Comparison of ENCODE assay signal across 15 cellular contexts in genomic region chr1:2317230-2318065, GRCh38.
DNase-seq lines count a peak whose midpoint lies in the region; ATAC-seq, FAIRE-seq and TF ChIP-seq lines count a peak whose summit lies in the region.
"Had no signal": no experiment of that assay in that cellular context is flagged by ENCODE, and none has a peak within 500 bp of the region (broad histone marks: within the 10 kb centered on the region; RNA-seq: fewer than 3 reads in every experiment).

No MANE protein-coding gene starts in this region.

- peak overlapping the region; percentile 87 for H3K27ac Mint-ChIP-seq in dendritic cell treated with granulocyte-macrophage colony-stimulating factor and Interleukin-4, amounts not matched to agents 40 ng/mL and 50 ng/mL, for 4 days
- peak overlapping the region; percentile 94 to 96 (median 95) for H3K27ac Mint-ChIP-seq in nephron

- H3K4me3 ChIP-seq in HepG2 (replicated peaks in 1 of 3; ENCODE audit: insufficient read depth in 1 of 3, low read depth in 2 of 3, low read length in 3 of 3) (peak overlapping the region in 2 of 3 experiments; percentile 23 to 78; a peak in 3 of 6 replicates), right lobe of liver (no peak overlapping the region)

- ATAC-seq in HepG2 (no peak), right lobe of liver (no peak), left colon (no peak)

- H3K4me1 ChIP-seq in HepG2 (ENCODE audit: insufficient read depth, low read length) (peaks cover 65% of the 10 kb centered on the region), right lobe of liver (peaks cover 0 to 17% (median 2%) of the 10 kb centered on the region in 4 donors)
- H3K4me1 ChIP-seq: parathyroid adenoma had no signal

- no peak for TF ChIP-seq CTCF in HepG2 (CRISPR knock-in tag; IDR thresholded peaks at IDR 0.05)
- TF ChIP-seq CTCF in right lobe of liver (IDR thresholded peaks at IDR 0.05): no peak
- TF ChIP-seq CTCF in nephron (IDR thresholded peaks at IDR 0.05; ENCODE audit: unreplicated experiment in 3 of 3): no peak
- no peak for TF ChIP-seq CTCF in GM10266 (IDR thresholded peaks at IDR 0.05; ENCODE audit: control insufficient read depth, insufficient read depth, low read depth, missing control alignments)

- FAIRE-seq in HepG2 (lab: Jason Lieb, UNC): no peak

- CTCF ChIA-PET in HepG2 (lab: Yijun Ruan, JAX; ENCODE audit: low intra/inter-chr PET ratio, low total read pairs): no interaction called here

- TF ChIP-seq EP300 in HepG2 (IDR thresholded peaks at IDR 0.05; ENCODE audit: low read depth in 2 of 2, low read length in 2 of 2) (no peak), HepG2 (CRISPR knock-in tag; IDR thresholded peaks at IDR 0.05; ENCODE audit: borderline replicate concordance) (no peak)

- H3K4me1 Mint-ChIP-seq in dendritic cell treated with granulocyte-macrophage colony-stimulating factor and Interleukin-4, amounts not matched to agents 40 ng/mL and 50 ng/mL, for 4 days (ENCODE audit: low read depth): peaks cover 38% of the 10 kb centered on the region
- H3K4me1 Mint-ChIP-seq in nephron: peaks cover 24% of the 10 kb centered on the region

- TF ChIP-seq RAD21 in HepG2 (CRISPR knock-in tag; IDR thresholded peaks at IDR 0.05): no peak

- H3K4me2 ChIP-seq in HepG2 (ENCODE audit: low read depth, low read length): peak overlapping the region; percentile 95

- TF ChIP-seq POLR2A in HepG2 (IDR thresholded peaks at IDR 0.05; ENCODE audit: insufficient read depth in 1 of 2, low read depth in 2 of 2, low read length in 2 of 2): no peak
- TF ChIP-seq POLR2A in right lobe of liver (IDR thresholded peaks at IDR 0.05): no peak

- no peak overlapping the region for H3K4me3 Mint-ChIP-seq in dendritic cell treated with granulocyte-macrophage colony-stimulating factor and Interleukin-4, amounts not matched to agents 40 ng/mL and 50 ng/mL, for 4 days
- peak overlapping the region; percentile 71 to 83 (median 81) for H3K4me3 Mint-ChIP-seq in nephron

- H3K27me3 Mint-ChIP-seq in dendritic cell treated with granulocyte-macrophage colony-stimulating factor and Interleukin-4, amounts not matched to agents 40 ng/mL and 50 ng/mL, for 4 days: peaks cover 38% of the 10 kb centered on the region
- H3K27me3 Mint-ChIP-seq in nephron (ENCODE audit: low read depth): no peaks in the 10 kb centered on the region

- H3K9ac ChIP-seq in HepG2 (ENCODE audit: insufficient read depth, low read depth, low read length): peak overlapping the region; percentile 78
- H3K9ac ChIP-seq: parathyroid adenoma had no signal

- DNase-seq in HepG2 (ENCODE audit: low spot score) (peak; percentile 28), right lobe of liver (no peak), left colon (no peak), anterior cingulate cortex (lab: John Stamatoyannopoulos, UW) (no peak), GM10266 (ENCODE audit: extremely low spot score) (no peak), NCI-H2227 (lab: John Stamatoyannopoulos, UW; ENCODE audit: unreplicated experiment) (no peak)
- DNase-seq: activated CD4-positive, alpha-beta T cell treated with anti-CD3 and anti-CD28 coated beads, Interleukin-2, amount 50 U/mL, for 48 hours; activated naive CD4-positive, alpha-beta T cell; AML-193; dermis blood vessel endothelial cell; MV-4-11; SW 1271 had no signal

- H3K79me2 ChIP-seq in HepG2 (ENCODE audit: insufficient read depth, low read length): no peaks in the 10 kb centered on the region
- H3K79me2 ChIP-seq: parathyroid adenoma had no signal

- 47% methylated on average over 4 of the region's 32 CpGs for WGBS in HepG2 (ENCODE audit: low lambda C conversion rate)
- 97% methylated on average over 4 of the region's 32 CpGs for WGBS in right lobe of liver (ENCODE audit: insufficient coverage, low coverage, low lambda C conversion rate, missing lambda C conversion rate)

- in situ Hi-C loops in HepG2 (cut with HindIII; ENCODE audit: extremely low pct_ligation_motif_present, low pct_unique_long_range_greater_than_20kb): no loop called here

- no peaks in the 10 kb centered on the region for H4K20me1 ChIP-seq in HepG2 (ENCODE audit: insufficient read depth, low read length)

- H3K9me3 ChIP-seq in HepG2 (ENCODE audit: low read length) (no peaks in the 10 kb centered on the region), right lobe of liver (no peaks in the 10 kb centered on the region)

- no TSS peak for BruUV-seq in HepG2 (replicated peaks; lab: Mats Ljungman, UMichigan)

- H3K9me3 Mint-ChIP-seq in dendritic cell treated with granulocyte-macrophage colony-stimulating factor and Interleukin-4, amounts not matched to agents 40 ng/mL and 50 ng/mL, for 4 days: no peaks in the 10 kb centered on the region
- H3K9me3 Mint-ChIP-seq in nephron: no peaks in the 10 kb centered on the region

- no peaks in the 10 kb centered on the region for H3K36me3 ChIP-seq in HepG2 (replicated peaks in 1 of 2; ENCODE audit: control insufficient read depth in 1 of 2, insufficient read depth in 2 of 2, low read length in 2 of 2)
- no peaks in the 10 kb centered on the region for H3K36me3 ChIP-seq in right lobe of liver

- peak overlapping the region; percentile 11 for H2AFZ ChIP-seq in HepG2 (ENCODE audit: low read length)
- H2AFZ ChIP-seq: parathyroid adenoma had no signal

- POLR2A ChIA-PET in HepG2 (lab: Yijun Ruan, JAX): interaction anchor here (0.7 to 2.9 kb wide), 5 partner anchors 19 to 122 kb away, joined by 3 to 9 read pairs (median 8); partner anchors contain the start of genes MORN1 and RER1

- H3K27ac ChIP-seq in HepG2 (ENCODE audit: extremely low read length, insufficient read depth, low read length) (no peak overlapping the region), right lobe of liver (no peak overlapping the region)
- H3K27ac ChIP-seq: parathyroid adenoma had no signal

- H3K36me3 Mint-ChIP-seq in dendritic cell treated with granulocyte-macrophage colony-stimulating factor and Interleukin-4, amounts not matched to agents 40 ng/mL and 50 ng/mL, for 4 days (ENCODE audit: low read depth): no peaks in the 10 kb centered on the region
- H3K36me3 Mint-ChIP-seq in nephron (ENCODE audit: low read depth): no peaks in the 10 kb centered on the region

- intact Hi-C loops in HepG2 (cut with micrococcal nuclease; ENCODE audit: unreplicated experiment) (no loop called here), right lobe of liver (cut with DNase I) (loop anchor here (5.0 to 10.0 kb wide), 2 partner anchors 103 to 120 kb away; no protein-coding TSS in a partner anchor), left colon (cut with DNase I, micrococcal nuclease) (no loop called here)
- intact Hi-C loops in dendritic cell treated with granulocyte-macrophage colony-stimulating factor and Interleukin-4, amounts not matched to agents 40 ng/mL and 50 ng/mL, for 4 days (cut with micrococcal nuclease): no loop called here

- H3K27me3 ChIP-seq in HepG2 (ENCODE audit: control insufficient read depth in 1 of 2, insufficient read depth in 2 of 2, low read length in 2 of 2) (peaks cover 13 to 45% of the 10 kb centered on the region in 2 experiments), right lobe of liver (no peaks in the 10 kb centered on the region)

TF ChIP-seq in HepG2, 621 proteins besides CTCF, POLR2A, EP300 and RAD21 (continues in another document):
- TF ChIP-seq ATF1 (CRISPR knock-in tag; IDR thresholded peaks at IDR 0.05) (no peak), PAX8 (CRISPR knock-in tag; IDR thresholded peaks at IDR 0.05; ENCODE audit: borderline replicate concordance) (no peak), FOXP1 (IDR thresholded peaks at IDR 0.05) (no peak), FOXP1 (CRISPR knock-in tag; IDR thresholded peaks at IDR 0.05) (no peak), ZSCAN9 (CRISPR knock-in tag; IDR thresholded peaks at IDR 0.05; ENCODE audit: borderline replicate concordance) (no peak), STAG1 (CRISPR knock-in tag; IDR thresholded peaks at IDR 0.05) (no peak), ATM (IDR thresholded peaks at IDR 0.05; ENCODE audit: borderline replicate concordance) (no peak), PHB2 (IDR thresholded peaks at IDR 0.05; ENCODE audit: partially characterized antibody) (no peak), PHF20 (CRISPR knock-in tag; IDR thresholded peaks at IDR 0.05) (no peak), THRA (CRISPR knock-in tag; IDR thresholded peaks at IDR 0.05; ENCODE audit: borderline replicate concordance) (no peak), CREB1 (IDR thresholded peaks at IDR 0.05) (no peak), CREB1 (CRISPR knock-in tag; IDR thresholded peaks at IDR 0.05) (no peak), PATZ1 (CRISPR knock-in tag; IDR thresholded peaks at IDR 0.05) (peak; percentile 25; the same call in 1 of the 2 replicates), HES4 (CRISPR knock-in tag; IDR thresholded peaks at IDR 0.05; ENCODE audit: borderline replicate concordance) (no peak), MIER3 (CRISPR knock-in tag; IDR thresholded peaks at IDR 0.05; ENCODE audit: borderline replicate concordance) (no peak), ZBTB38 (CRISPR knock-in tag; IDR thresholded peaks at IDR 0.05) (0 out of 2 replicates have a peak, but pooled peaks have one; percentile 15), HDAC1 (CRISPR knock-in tag; IDR thresholded peaks at IDR 0.05) (peak; percentile 17; the same call in 1 of the 2 replicates)

Comparison
In these comparisons a context has a peak if more than half of its experiments do, and no peak if none do; other contexts are left out.
1. H3K4me3 ChIP-seq: peak in HepG2 (2 of 3); none in right lobe of liver (0 of 3).
2. intact Hi-C loops: an anchor here in right lobe of liver (5.0 to 10.0 kb wide); none called in HepG2, dendritic cell treated with granulocyte-macrophage colony-stimulating factor and Interleukin-4, amounts not matched to agents 40 ng/mL and 50 ng/mL, for 4 days and left colon.